Comparison of ENCODE assay signal across 24 cellular contexts in genomic region chr1:22001409-22001808, GRCh38. TPM values are rescaled to one million over a fixed set of nuclear protein-coding genes. Genes with fewer than 3 reads are reported as not detected.
"Had no signal": no experiment of that assay in that cellular context is flagged by ENCODE, and none has a peak within 500 bp of the region (broad histone marks: within the 10 kb centered on the region; RNA-seq: fewer than 3 reads in every experiment).

CELA3A (plus strand) TSS chr1:22001657; CDS start chr1:22001675, 18 bp downstream.

- H3K27me3 ChIP-seq: heart left ventricle, testis, vagina had no signal

- H3K4me3 ChIP-seq: coronary artery, heart left ventricle, testis, vagina had no signal

- H3K9me3 ChIP-seq: heart left ventricle, testis, vagina had no signal

- H3K4me1 ChIP-seq: heart left ventricle, testis, vagina had no signal

- H3K27ac ChIP-seq: coronary artery, heart left ventricle, testis, vagina had no signal

- FAIRE-seq: bronchial epithelial cell, endometrium, islet of Langerhans had no signal

- DNase-seq: activated naive CD4-positive, alpha-beta T cell treated with Interleukin-2 at 50 U/mL for 16 hours; activated naive CD8-positive, alpha-beta T cell treated with anti-CD3 and anti-CD28 coated beads for 36 hours; activated T-cell treated with anti-CD3 and anti-CD28 coated beads, Interleukin-2, amount 50 U/mL, for 1 hour; amniotic stem cell; cerebellar nuclear complex; left cardiac atrium; mesenchymal stem cell; naive B cell; occipital lobe; posterior cingulate gyrus; stimulated activated CD4-positive, alpha-beta T cell treated with anti-CD3 and anti-CD28 coated beads, Interleukin-4, amount 100 ng/mL, for 4 hours; testis; trophoblast cell had no signal

- H3K36me3 ChIP-seq: heart left ventricle, vagina had no signal

- ATAC-seq: heart left ventricle, left cardiac atrium had no signal

RNA-seq across cellular contexts. Expression of gene CELA3A, which starts in this region (rescaled TPM):
- total RNA-seq: activated naive CD8-positive, alpha-beta T cell treated with anti-CD3 and anti-CD28 coated beads for 36 hours; bronchial epithelial cell; epithelial cell of proximal tubule; fibroblast of villous mesenchyme; left cardiac atrium; lower leg skin; mononuclear cell; occipital lobe; testis; vagina had no signal
- polyA plus RNA-seq: neural cell had no signal
